ENCODE assay signal across 8 cellular contexts in genomic region chr18:39453882-39454281, GRCh38.
DNase-seq lines count a peak whose midpoint lies in the region; TF ChIP-seq lines count a peak whose summit lies in the region.

No MANE protein-coding gene starts in this region.

- H3K4ac ChIP-seq in H9 (ENCODE audit: low read depth, low read length), result no peak overlapping the region

- no peak overlapping the region for H3K18ac ChIP-seq in H9 (ENCODE audit: insufficient read length, low read depth, low read length)

- H3T11ph ChIP-seq in H9 (ENCODE audit: low read length), result no peak overlapping the region

- H3K23me2 ChIP-seq in H9 (ENCODE audit: insufficient read length, low read depth, low read length, poor library complexity, severe bottlenecking), result no peaks in the 10 kb centered on the region

- H4K5ac ChIP-seq in H9 (ENCODE audit: insufficient read length, low read depth, low read length), result no peak overlapping the region

- H2BK12ac ChIP-seq in H9 (ENCODE audit: insufficient read length, low read depth, low read length), result no peak overlapping the region

- H2AFZ ChIP-seq in Karpas-422 (ENCODE audit: low read length) (no peak overlapping the region), H9 (ENCODE audit: low read length) (no peak overlapping the region)

- no peak overlapping the region for H3K23ac ChIP-seq in H9 (ENCODE audit: insufficient read length, low read depth, low read length)

- H3K4me3 Mint-ChIP-seq in HFFc6 (peak overlapping the region; percentile 77), H9 (no peak overlapping the region)

- no peak overlapping the region for H2BK5ac ChIP-seq in H9 (ENCODE audit: insufficient read length, low read length)

- H3K9me3 ChIP-seq in adipocyte (ENCODE audit: control insufficient read depth, low read length) (no peaks in the 10 kb centered on the region), right atrium auricular region (no peaks in the 10 kb centered on the region), Karpas-422 (ENCODE audit: low read length) (peaks cover 25% of the 10 kb centered on the region), H9 (ENCODE audit: control insufficient read depth, low read depth, low read length) (no peaks in the 10 kb centered on the region)

- H3K4me1 Mint-ChIP-seq in HFFc6 (ENCODE audit: low read depth) (peaks cover 31% of the 10 kb centered on the region), H9 (peaks cover 0 to 4% of the 10 kb centered on the region in 2 experiments; a peak in 2 of 4 replicates)

- H2AK5ac ChIP-seq in H9 (ENCODE audit: insufficient read length, low read length), result no peak overlapping the region

- H3K27ac ChIP-seq in right atrium auricular region (no peak overlapping the region), Karpas-422 (ENCODE audit: low read length) (no peak overlapping the region), H9 (ENCODE audit: insufficient read length, low read depth, low read length) (no peak overlapping the region)

- H2BK15ac ChIP-seq in H9 (ENCODE audit: low read depth, low read length), result no peak overlapping the region

- no peak overlapping the region for H2BK120ac ChIP-seq in H9 (ENCODE audit: low read depth, low read length, poor library complexity, severe bottlenecking)

- H4K20me1 ChIP-seq in Karpas-422 (ENCODE audit: insufficient read depth, low read depth, low read length) (no peaks in the 10 kb centered on the region), H9 (ENCODE audit: control insufficient read depth, insufficient read depth, insufficient read length) (no peaks in the 10 kb centered on the region)

- DNase-seq in HFFc6, result peak; percentile 25
- DNase-seq in adipocyte (ENCODE audit: low read depth), result peak; percentile 48
- DNase-seq in right atrium auricular region (ENCODE audit: low spot score), result peak; percentile 61
- peak; percentile 77 for DNase-seq in skeletal muscle cell (ENCODE audit: low read depth)
- DNase-seq in NCI-H2171 treated with DMSO at 0.1 percent for 48 hours (lab: John Stamatoyannopoulos, UW), result no peak
- no peak for DNase-seq in NCI-H1930 (lab: John Stamatoyannopoulos, UW)
- DNase-seq in Karpas-422, result no peak
- DNase-seq in H9, result no peak

- WGBS in H9 (ENCODE audit: extremely low coverage, insufficient read length, low lambda C conversion rate), result no CpG with 5 or more reads among the region's 2 CpGs

- no peak overlapping the region for H4K91ac ChIP-seq in H9 (ENCODE audit: insufficient read length, low read depth, low read length)

- no peak overlapping the region for H3K4me2 ChIP-seq in Karpas-422 (ENCODE audit: low read depth, low read length, poor library complexity, severe bottlenecking)
- H3K4me2 ChIP-seq in H9 (ENCODE audit: insufficient read depth, insufficient read length, low read length), result no peak overlapping the region

- H3K9me2 ChIP-seq in Karpas-422 (replicated peaks; ENCODE audit: insufficient read depth, low read length), result no peaks in the 10 kb centered on the region

- peaks cover 6% of the 10 kb centered on the region; the same call in 1 of the 2 replicates for H3K36me3 Mint-ChIP-seq in HFFc6 (ENCODE audit: low read depth)
- no peaks in the 10 kb centered on the region; a peak in 1 of 7 replicates for H3K36me3 Mint-ChIP-seq in H9 (ENCODE audit: insufficient read depth in 1 of 3, low read depth in 3 of 3)

- H3K79me2 ChIP-seq in Karpas-422 (ENCODE audit: low read length), result no peaks in the 10 kb centered on the region
- no peaks in the 10 kb centered on the region for H3K79me2 ChIP-seq in H9 (ENCODE audit: insufficient read depth, low read length)

- no peak for TF ChIP-seq CTCF in HFFc6 (IDR thresholded peaks at IDR 0.05)
- no peak for TF ChIP-seq CTCF in right atrium auricular region (IDR thresholded peaks at IDR 0.05)
- TF ChIP-seq CTCF in H9 (conservative IDR thresholded peaks at IDR 0.05), result no peak

- H3K4me3 ChIP-seq in adipocyte (ENCODE audit: low read length) (peak overlapping the region; percentile 63), right atrium auricular region (no peak overlapping the region), skeletal muscle cell (ENCODE audit: low read depth, low read length) (peak overlapping the region; percentile 10), Karpas-422 (ENCODE audit: low read length) (no peak overlapping the region)

- peaks cover 25% of the 10 kb centered on the region for H3K4me1 ChIP-seq in adipocyte (ENCODE audit: control insufficient read depth, insufficient read depth, low read length)
- H3K4me1 ChIP-seq in right atrium auricular region, result peaks cover 0 to 8% of the 10 kb centered on the region in 2 donors
- H3K4me1 ChIP-seq in Karpas-422 (ENCODE audit: low read length), result no peaks in the 10 kb centered on the region
- no peaks in the 10 kb centered on the region for H3K4me1 ChIP-seq in H9 (ENCODE audit: insufficient read depth, low read length)

- no peaks in the 10 kb centered on the region for H3K79me1 ChIP-seq in H9 (ENCODE audit: insufficient read depth, low read depth, low read length, poor library complexity, severe bottlenecking)

- no peak overlapping the region for H3K56ac ChIP-seq in H9 (ENCODE audit: insufficient read length, low read depth, low read length)

- H3K9ac ChIP-seq in adipocyte (ENCODE audit: low read length), result peak overlapping the region; percentile 41
- no peak overlapping the region for H3K9ac ChIP-seq in Karpas-422 (ENCODE audit: low read length)
- no peak overlapping the region for H3K9ac ChIP-seq in H9 (ENCODE audit: extremely low read depth, insufficient read length, low read length)

- no peak overlapping the region for H2BK20ac ChIP-seq in H9 (ENCODE audit: low read depth, low read length, poor library complexity, severe bottlenecking)

- no peak overlapping the region for H4K8ac ChIP-seq in H9 (replicated peaks; ENCODE audit: insufficient read length, low read depth, low read length)

- H3K36me3 ChIP-seq in adipocyte (ENCODE audit: control insufficient read depth, insufficient read depth, low read length, severe bottlenecking), result no peaks in the 10 kb centered on the region
- no peaks in the 10 kb centered on the region for H3K36me3 ChIP-seq in right atrium auricular region
- H3K36me3 ChIP-seq in Karpas-422 (ENCODE audit: insufficient read depth, low read length), result no peaks in the 10 kb centered on the region

- H3K27ac Mint-ChIP-seq in HFFc6, result peak overlapping the region; percentile 65
- H3K27ac Mint-ChIP-seq in H9, result no peak overlapping the region

- H3K9me3 Mint-ChIP-seq in HFFc6 (no peaks in the 10 kb centered on the region), H9 (no peaks in the 10 kb centered on the region)

- no peak overlapping the region for H3K14ac ChIP-seq in H9 (ENCODE audit: insufficient read depth, low read length)

- no peaks in the 10 kb centered on the region for H3K27me3 ChIP-seq in adipocyte (replicated peaks; ENCODE audit: control insufficient read depth, insufficient read depth, low read length)
- H3K27me3 ChIP-seq in right atrium auricular region, result no peaks in the 10 kb centered on the region
- H3K27me3 ChIP-seq in Karpas-422 (ENCODE audit: low read length), result no peaks in the 10 kb centered on the region
- no peaks in the 10 kb centered on the region for H3K27me3 ChIP-seq in H9 (ENCODE audit: insufficient read depth, low read length)

- no peaks in the 10 kb centered on the region for H3K27me3 Mint-ChIP-seq in HFFc6 (ENCODE audit: insufficient read depth)
- H3K27me3 Mint-ChIP-seq in H9 (ENCODE audit: low read depth), result no peaks in the 10 kb centered on the region

Comparison
In these comparisons a context has a peak if more than half of its experiments do, and no peak if none do; other contexts are left out.
1. DNase-seq: peak in HFFc6 (single experiment), adipocyte (single experiment), right atrium auricular region (single experiment) and skeletal muscle cell (single experiment); none in NCI-H2171 treated with DMSO at 0.1 percent for 48 hours (single experiment), NCI-H1930 (0 of 2), Karpas-422 (single experiment) and H9 (single experiment).
2. H3K4me3 ChIP-seq: peak in adipocyte (single experiment) and skeletal muscle cell (single experiment); none in right atrium auricular region (0 of 2) and Karpas-422 (single experiment).